9 cellular contexts compared by ENCODE assay signal in the genomic region with DNA sequence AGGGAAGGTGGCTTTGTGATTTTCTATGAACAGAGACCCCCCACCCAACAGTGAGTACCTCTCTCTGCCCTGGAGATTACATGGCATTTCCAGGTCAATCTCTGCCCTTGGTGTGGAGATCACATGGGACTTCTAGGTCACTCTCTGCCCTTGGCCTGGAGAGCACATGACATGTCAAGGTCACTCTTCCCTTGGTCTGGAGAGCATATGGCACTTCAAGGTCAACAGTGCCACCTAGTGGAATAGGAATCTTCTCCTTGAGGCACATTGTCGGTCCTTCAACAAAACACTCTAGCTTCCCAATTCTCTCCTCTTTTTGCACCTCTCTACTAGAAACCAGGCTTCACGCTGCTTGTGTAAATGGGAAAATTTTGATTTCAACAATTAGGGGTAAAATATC.
DNase-seq lines count a peak whose midpoint lies in the region; ATAC-seq and TF ChIP-seq lines count a peak whose summit lies in the region.
"Had no signal": no experiment of that assay in that cellular context is flagged by ENCODE, and none has a peak within 500 bp of the region (broad histone marks: within the 10 kb centered on the region; RNA-seq: fewer than 3 reads in every experiment).

No MANE protein-coding gene starts in this region.

- intact Hi-C loops in thyroid gland (cut with DNase I): no loop called here
- intact Hi-C loops in natural killer cell (cut with micrococcal nuclease): no loop called here

- H3K4me1 Mint-ChIP-seq in endothelial cell (ENCODE audit: unreplicated experiment): no peaks in the 10 kb centered on the region
- no peaks in the 10 kb centered on the region for H3K4me1 Mint-ChIP-seq in natural killer cell
- H3K4me1 Mint-ChIP-seq: naive B cell had no signal

- H3K4me1 ChIP-seq in BE2C (no peaks in the 10 kb centered on the region), thyroid gland (no peaks in the 10 kb centered on the region)

- no peaks in the 10 kb centered on the region for H3K36me3 ChIP-seq in BE2C
- H3K36me3 ChIP-seq in thyroid gland: no peaks in the 10 kb centered on the region

- ATAC-seq in GM18517 (IDR thresholded peaks at IDR 0.05; ENCODE audit: unreplicated experiment): peak; percentile 87
- ATAC-seq in HG02884 (IDR thresholded peaks at IDR 0.05; ENCODE audit: unreplicated experiment): peak; percentile 79
- no peak for ATAC-seq in natural killer cell

- 69 to 79% methylated on average over 2 of the region's 2 CpGs for WGBS in thyroid gland, 2 donors

- H3K27ac Mint-ChIP-seq in endothelial cell (ENCODE audit: unreplicated experiment) (no peak overlapping the region), natural killer cell (no peak overlapping the region)
- H3K27ac Mint-ChIP-seq: naive B cell had no signal

- H3K4me3 ChIP-seq in BE2C (ENCODE audit: low read depth, low read length) (no peak overlapping the region), thyroid gland (replicated peaks in 1 of 3) (no peak overlapping the region)

- H3K27me3 Mint-ChIP-seq in endothelial cell (ENCODE audit: unreplicated experiment) (no peaks in the 10 kb centered on the region), natural killer cell (ENCODE audit: low read depth in 2 of 2) (no peaks in the 10 kb centered on the region)
- H3K27me3 Mint-ChIP-seq: naive B cell had no signal

- no peaks in the 10 kb centered on the region for H3K27me3 ChIP-seq in BE2C
- no peaks in the 10 kb centered on the region for H3K27me3 ChIP-seq in thyroid gland

- H3K36me3 Mint-ChIP-seq in endothelial cell (ENCODE audit: low read depth, unreplicated experiment): peaks cover 3% of the 10 kb centered on the region
- no peaks in the 10 kb centered on the region for H3K36me3 Mint-ChIP-seq in natural killer cell
- H3K36me3 Mint-ChIP-seq: naive B cell had no signal

- no peaks in the 10 kb centered on the region for H3K9me3 Mint-ChIP-seq in endothelial cell (ENCODE audit: unreplicated experiment)
- H3K9me3 Mint-ChIP-seq in natural killer cell: peaks cover 7 to 16% of the 10 kb centered on the region in 2 donors

- no peak for TF ChIP-seq POLR2A in thyroid gland (IDR thresholded peaks at IDR 0.05)

- DNase-seq in BE2C: peak; percentile 40
- peak; percentile 6 for DNase-seq in NCI-H524 treated with DMSO at 0.1 percent for 48 hours (lab: John Stamatoyannopoulos, UW)
- peak; percentile 23 for DNase-seq in endothelial cell (ENCODE audit: low spot score)
- peak; percentile 11 to 27 for DNase-seq in thyroid gland
- DNase-seq in T-helper 9 cell: no peak
- no peak for DNase-seq in natural killer cell
- DNase-seq: naive B cell had no signal

- no peak overlapping the region for H3K27ac ChIP-seq in thyroid gland

- TF ChIP-seq CTCF in BE2C (IDR thresholded peaks at IDR 0.05; ENCODE audit: low read depth, low read length) (peak; percentile 84), endothelial cell (IDR thresholded peaks at IDR 0.05; ENCODE audit: unreplicated experiment) (peak; percentile 63), thyroid gland (IDR thresholded peaks at IDR 0.05) (peak in 5 of 6 experiments; percentile 20 to 69 (median 45)), natural killer cell (IDR thresholded peaks at IDR 0.05) (no peak)

- H3K4me3 Mint-ChIP-seq in endothelial cell (ENCODE audit: unreplicated experiment) (no peak overlapping the region), natural killer cell (no peak overlapping the region)
- H3K4me3 Mint-ChIP-seq: naive B cell had no signal

- no peaks in the 10 kb centered on the region for H3K9me3 ChIP-seq in BE2C
- no peaks in the 10 kb centered on the region for H3K9me3 ChIP-seq in thyroid gland

Comparison
In these comparisons a context has a peak if more than half of its experiments do, and no peak if none do; other contexts are left out.
1. DNase-seq: peak in BE2C (single experiment), NCI-H524 treated with DMSO at 0.1 percent for 48 hours (single experiment), endothelial cell (single experiment) and thyroid gland (2 of 2); none in T-helper 9 cell (single experiment) and natural killer cell (single experiment).
2. ATAC-seq: peak in GM18517 (single experiment) and HG02884 (single experiment); none in natural killer cell (0 of 3).